Comparison of ENCODE assay signal across 9 cellular contexts in the genomic region with DNA sequence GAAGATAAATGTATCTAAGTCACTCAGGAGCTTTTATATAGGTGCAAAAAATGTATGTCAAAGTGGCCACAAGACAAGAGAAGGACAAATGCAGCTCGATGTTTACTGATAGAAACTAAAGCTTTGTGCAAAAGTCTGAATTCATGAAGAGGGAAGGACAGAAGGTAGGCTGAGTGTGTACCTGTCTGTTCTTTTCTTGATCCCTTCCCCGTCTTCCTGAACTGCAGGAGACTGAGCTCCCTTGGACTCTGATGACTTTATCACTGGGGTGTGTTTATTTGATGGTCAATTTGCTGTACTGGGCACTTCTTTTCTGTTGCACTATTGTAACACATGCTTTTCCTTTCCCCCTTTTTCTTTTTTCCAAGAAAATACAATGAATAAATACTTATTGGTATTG.
"Had no signal": no experiment of that assay in that cellular context is flagged by ENCODE, and none has a peak within 500 bp of the region (broad histone marks: within the 10 kb centered on the region; RNA-seq: fewer than 3 reads in every experiment).

No MANE protein-coding gene starts in this region.

- H2AFZ ChIP-seq: GM23248 had no signal

- H3K27ac Mint-ChIP-seq: HFFc6 had no signal

- H3K9me3 Mint-ChIP-seq: H9, HFFc6 had no signal

- H3K9ac ChIP-seq: GM23248 had no signal

- FAIRE-seq: HTR-8/SVneo, K562 had no signal

- ATAC-seq: K562 had no signal

- H3K4me3 ChIP-seq: GM23248, K562 had no signal

- H3K27ac ChIP-seq: GM23248 had no signal

- DNase-seq: GM23248, GOT3, H9, HCEC 1CT, HFFc6, IMR-90, KG1 had no signal

- H3K4me3 Mint-ChIP-seq: H9, HFFc6 had no signal
